In genomic region chr2:232363064-232363783, GRCh38 we compare ENCODE assay signal across 15 cellular contexts. TPM values are rescaled to one million over a fixed set of nuclear protein-coding genes. Genes with fewer than 3 reads are reported as not detected.
DNase-seq lines count a peak whose midpoint lies in the region; ATAC-seq and TF ChIP-seq lines count a peak whose summit lies in the region.
"Not testable (repeated sequence)": the region's sequence is repeated elsewhere in the genome, so short reads cannot be mapped to it uniquely, and the experiment has no call there.
"Had no signal": no experiment of that assay in that cellular context is flagged by ENCODE, and none has a peak within 500 bp of the region (broad histone marks: within the 10 kb centered on the region; RNA-seq: fewer than 3 reads in every experiment).

No MANE protein-coding gene starts in this region.

- H3K27ac Mint-ChIP-seq in CD4-positive, CD25-positive, alpha-beta regulatory T cell: peak overlapping the region; percentile 82 to 93 (median 85)
- H3K27ac Mint-ChIP-seq in activated CD4-positive, alpha-beta T cell treated with anti-CD3 and anti-CD28 coated beads, Interleukin-2, amount 10 ng/mL, durations not matched to agents 24 days and 14 days: peak overlapping the region; percentile 84
- H3K27ac Mint-ChIP-seq in activated naive CD4-positive, alpha-beta T cell treated with anti-CD3 and anti-CD28 coated beads, Interleukin-2, amount 50 U/mL, for 24 hours; endodermal cell: not testable (repeated sequence)
- peak overlapping the region; percentile 72 to 95 (median 92) for H3K27ac Mint-ChIP-seq in naive thymus-derived CD8-positive, alpha-beta T cell
- H3K27ac Mint-ChIP-seq in stimulated activated naive B cell treated with anti-CD40 and anti-IgM and Interleukin-4, amounts not matched to agents 10 μg/mL and 1 μg/mL and 100 μg/mL, for 72 hours: peak overlapping the region; percentile 69

- not testable (repeated sequence) for TF ChIP-seq CTCF in OCI-LY1 (IDR thresholded peaks at IDR 0.05; ENCODE audit: low read length)
- TF ChIP-seq CTCF in endodermal cell (conservative IDR thresholded peaks at IDR 0.05): peak; percentile 35

- H3K9me3 Mint-ChIP-seq in CD4-positive, CD25-positive, alpha-beta regulatory T cell; activated CD4-positive, alpha-beta T cell treated with anti-CD3 and anti-CD28 coated beads, Interleukin-2, amount 10 ng/mL, durations not matched to agents 24 days and 14 days; activated naive CD4-positive, alpha-beta T cell treated with anti-CD3 and anti-CD28 coated beads, Interleukin-2, amount 50 U/mL, for 24 hours; endodermal cell; naive thymus-derived CD8-positive, alpha-beta T cell; stimulated activated naive B cell treated with anti-CD40 and anti-IgM and Interleukin-4, amounts not matched to agents 10 μg/mL and 1 μg/mL and 100 μg/mL, for 72 hours: not testable (repeated sequence)

- H3K36me3 Mint-ChIP-seq in CD4-positive, CD25-positive, alpha-beta regulatory T cell; activated CD4-positive, alpha-beta T cell treated with anti-CD3 and anti-CD28 coated beads, Interleukin-2, amount 10 ng/mL, durations not matched to agents 24 days and 14 days (ENCODE audit: low read depth); activated naive CD4-positive, alpha-beta T cell treated with anti-CD3 and anti-CD28 coated beads, Interleukin-2, amount 50 U/mL, for 24 hours; endodermal cell (ENCODE audit: low read depth); naive thymus-derived CD8-positive, alpha-beta T cell; stimulated activated naive B cell treated with anti-CD40 and anti-IgM and Interleukin-4, amounts not matched to agents 10 μg/mL and 1 μg/mL and 100 μg/mL, for 72 hours: not testable (repeated sequence)

- H3K9me2 ChIP-seq in OCI-LY1 (ENCODE audit: low read depth, low read length): not testable (repeated sequence)

- 83 to 92% methylated on average over 2 to 12 of the region's 12 CpGs for WGBS in endodermal cell (ENCODE audit: insufficient coverage in 1 of 2, insufficient read length in 1 of 2), 2 experiments

- H2AFZ ChIP-seq in OCI-LY1 (ENCODE audit: low read length): not testable (repeated sequence)

- H3K9me3 ChIP-seq in CD4-positive, CD25-positive, alpha-beta regulatory T cell (ENCODE audit: control insufficient read depth in 2 of 2, low read length in 2 of 2); OCI-LY1 (ENCODE audit: low read length); endodermal cell (ENCODE audit: control insufficient read depth, low read length): not testable (repeated sequence)

- not testable (repeated sequence) for H3K4me1 ChIP-seq in CD4-positive, CD25-positive, alpha-beta regulatory T cell (ENCODE audit: control insufficient read depth, insufficient read depth, low read length, poor library complexity, severe bottlenecking); OCI-LY1 (ENCODE audit: insufficient read depth, low read length, severe bottlenecking); endodermal cell (ENCODE audit: control insufficient read depth, insufficient read depth, low read length)

- not testable (repeated sequence) for H3F3A ChIP-seq in OCI-LY1 (ENCODE audit: insufficient read depth, low read length)

- not testable (repeated sequence) for H3K79me2 ChIP-seq in OCI-LY1 (ENCODE audit: insufficient read depth, low read length)

- H3K9ac ChIP-seq in OCI-LY1 (ENCODE audit: low read length); endodermal cell (ENCODE audit: extremely low read depth, low read length, poor library complexity, severe bottlenecking): not testable (repeated sequence)

- POLR2A ChIA-PET in naive thymus-derived CD8-positive, alpha-beta T cell (lab: Charles Lee): interaction anchor here (0.5 kb wide), 1 partner anchor 1025 kb away, joined by 4 read pairs; no protein-coding TSS in a partner anchor

- H3K4me3 Mint-ChIP-seq in CD4-positive, CD25-positive, alpha-beta regulatory T cell: peak overlapping the region; percentile 49 to 92 (median 90)
- H3K4me3 Mint-ChIP-seq in activated CD4-positive, alpha-beta T cell treated with anti-CD3 and anti-CD28 coated beads, Interleukin-2, amount 10 ng/mL, durations not matched to agents 24 days and 14 days: peak overlapping the region; percentile 88
- H3K4me3 Mint-ChIP-seq in activated naive CD4-positive, alpha-beta T cell treated with anti-CD3 and anti-CD28 coated beads, Interleukin-2, amount 50 U/mL, for 24 hours: peak overlapping the region; percentile 88
- H3K4me3 Mint-ChIP-seq in endodermal cell: not testable (repeated sequence)
- peak overlapping the region; percentile 83 to 96 (median 92) for H3K4me3 Mint-ChIP-seq in naive thymus-derived CD8-positive, alpha-beta T cell
- H3K4me3 Mint-ChIP-seq in stimulated activated naive B cell treated with anti-CD40 and anti-IgM and Interleukin-4, amounts not matched to agents 10 μg/mL and 1 μg/mL and 100 μg/mL, for 72 hours: peak overlapping the region; percentile 83 to 92

- ATAC-seq in CD4-positive, CD25-positive, alpha-beta regulatory T cell (ENCODE audit: low read depth in 2 of 2); naive thymus-derived CD8-positive, alpha-beta T cell: not testable (repeated sequence)
- ATAC-seq in GM21529 (IDR thresholded peaks at IDR 0.05; ENCODE audit: unreplicated experiment): peak; percentile 7
- peak in 1 of 2 donors; percentile 12 for ATAC-seq in stimulated activated naive B cell treated with anti-CD40 and anti-IgM and Interleukin-4, amounts not matched to agents 10 μg/mL and 1 μg/mL and 100 μg/mL, for 72 hours (replicated peaks)

- not testable (repeated sequence) for H3K27me3 Mint-ChIP-seq in CD4-positive, CD25-positive, alpha-beta regulatory T cell; activated CD4-positive, alpha-beta T cell treated with anti-CD3 and anti-CD28 coated beads, Interleukin-2, amount 10 ng/mL, durations not matched to agents 24 days and 14 days; activated naive CD4-positive, alpha-beta T cell treated with anti-CD3 and anti-CD28 coated beads, Interleukin-2, amount 50 U/mL, for 24 hours; endodermal cell (ENCODE audit: insufficient read depth); naive thymus-derived CD8-positive, alpha-beta T cell; stimulated activated naive B cell treated with anti-CD40 and anti-IgM and Interleukin-4, amounts not matched to agents 10 μg/mL and 1 μg/mL and 100 μg/mL, for 72 hours

- H3K27ac ChIP-seq in CD4-positive, CD25-positive, alpha-beta regulatory T cell (ENCODE audit: insufficient read depth, low read length, poor library complexity, severe bottlenecking); OCI-LY1 (ENCODE audit: low read depth, low read length, poor library complexity, severe bottlenecking); endodermal cell (ENCODE audit: low read depth, low read length): not testable (repeated sequence)

- intact Hi-C loops in activated CD4-positive, alpha-beta T cell treated with anti-CD3 and anti-CD28 coated beads, Interleukin-2, amount 10 ng/mL, durations not matched to agents 24 days and 14 days (cut with micrococcal nuclease): not testable (repeated sequence)

- H3K36me3 ChIP-seq in CD4-positive, CD25-positive, alpha-beta regulatory T cell (ENCODE audit: control insufficient read depth, insufficient read depth, low read length); OCI-LY1 (ENCODE audit: insufficient read depth, low read length); endodermal cell (ENCODE audit: control insufficient read depth, insufficient read depth, low read length): not testable (repeated sequence)

- H3K4me1 Mint-ChIP-seq in CD4-positive, CD25-positive, alpha-beta regulatory T cell: peaks cover 0 to 29% (median 7%) of the 10 kb centered on the region in 4 donors
- peaks cover 18% of the 10 kb centered on the region for H3K4me1 Mint-ChIP-seq in activated CD4-positive, alpha-beta T cell treated with anti-CD3 and anti-CD28 coated beads, Interleukin-2, amount 10 ng/mL, durations not matched to agents 24 days and 14 days
- peaks cover 30% of the 10 kb centered on the region for H3K4me1 Mint-ChIP-seq in activated naive CD4-positive, alpha-beta T cell treated with anti-CD3 and anti-CD28 coated beads, Interleukin-2, amount 50 U/mL, for 24 hours
- H3K4me1 Mint-ChIP-seq in endodermal cell: not testable (repeated sequence)
- H3K4me1 Mint-ChIP-seq in naive thymus-derived CD8-positive, alpha-beta T cell: peaks cover 13 to 42% (median 33%) of the 10 kb centered on the region in 4 donors
- H3K4me1 Mint-ChIP-seq in stimulated activated naive B cell treated with anti-CD40 and anti-IgM and Interleukin-4, amounts not matched to agents 10 μg/mL and 1 μg/mL and 100 μg/mL, for 72 hours: peaks cover 14 to 21% of the 10 kb centered on the region in 2 donors

- H4K20me1 ChIP-seq in OCI-LY1 (ENCODE audit: insufficient read depth, low read length): not testable (repeated sequence)

- peak overlapping the region; percentile 76 for H3K4me3 ChIP-seq in CD4-positive, CD25-positive, alpha-beta regulatory T cell (ENCODE audit: low read depth, low read length)
- peak overlapping the region; percentile 38 for H3K4me3 ChIP-seq in OCI-LY1 (ENCODE audit: low read depth, low read length, poor library complexity, severe bottlenecking)
- not testable (repeated sequence) for H3K4me3 ChIP-seq in endodermal cell (ENCODE audit: low read length)

- not testable (repeated sequence) for H3K27me3 ChIP-seq in CD4-positive, CD25-positive, alpha-beta regulatory T cell (ENCODE audit: control insufficient read depth, insufficient read depth, low read length); OCI-LY1 (ENCODE audit: insufficient read depth, low read length); endodermal cell (ENCODE audit: control insufficient read depth, insufficient read depth, low read length, poor library complexity, severe bottlenecking)

- not testable (repeated sequence) for DNase-seq in CD4-positive, CD25-positive, alpha-beta regulatory T cell; activated CD4-positive, alpha-beta T cell treated with anti-CD3 and anti-CD28 coated beads, Interleukin-2, amount 10 ng/mL, durations not matched to agents 24 days and 14 days; endodermal cell; stimulated activated naive B cell treated with anti-CD40 and anti-IgM and Interleukin-4, amounts not matched to agents 10 μg/mL and 1 μg/mL and 100 μg/mL, for 72 hours
- peak in 1 of 10 donors; percentile 32 for DNase-seq in naive thymus-derived CD8-positive, alpha-beta T cell

- peak overlapping the region; percentile 55; the same call in 1 of the 2 replicates for H3K4me2 ChIP-seq in OCI-LY1 (ENCODE audit: low read length)

RNA-seq across cellular contexts. Expression of gene ALPP, which starts 15.3 kb away (rescaled TPM):
- total RNA-seq in CD4-positive, CD25-positive, alpha-beta regulatory T cell: not detected
- polyA plus RNA-seq in CD4-positive, CD25-positive, alpha-beta regulatory T cell: not detected
- not detected in 2 replicates for total RNA-seq in activated CD4-positive, alpha-beta T cell treated with anti-CD3 and anti-CD28 coated beads, Interleukin-2, amount 10 ng/mL, durations not matched to agents 24 days and 14 days
- total RNA-seq in endodermal cell: not detected
- not detected for polyA plus RNA-seq in endodermal cell (2013, experiment 1 of 2)
- not detected for polyA plus RNA-seq in endodermal cell (2013, experiment 2 of 2)
- not detected for total RNA-seq in naive thymus-derived CD8-positive, alpha-beta T cell
- not detected for polyA plus RNA-seq in naive thymus-derived CD8-positive, alpha-beta T cell
- total RNA-seq: breast epithelium, heart left ventricle, mucosa of gallbladder, omental fat pad, right cardiac atrium, thyroid gland had no signal
- polyA plus RNA-seq: adipose tissue, heart left ventricle, right cardiac atrium had no signal

RNA-seq across cellular contexts. Expression of gene ALPG, which starts 43.4 kb away (rescaled TPM):
- total RNA-seq in CD4-positive, CD25-positive, alpha-beta regulatory T cell: not detected
- polyA plus RNA-seq in CD4-positive, CD25-positive, alpha-beta regulatory T cell: not detected
- total RNA-seq in activated CD4-positive, alpha-beta T cell treated with anti-CD3 and anti-CD28 coated beads, Interleukin-2, amount 10 ng/mL, durations not matched to agents 24 days and 14 days: not detected in 2 replicates
- not detected for total RNA-seq in endodermal cell
- polyA plus RNA-seq in endodermal cell (2013, experiment 1 of 2): 0.11 TPM
- not detected for polyA plus RNA-seq in endodermal cell (2013, experiment 2 of 2)
- total RNA-seq in naive thymus-derived CD8-positive, alpha-beta T cell: not detected
- not detected for polyA plus RNA-seq in naive thymus-derived CD8-positive, alpha-beta T cell
- total RNA-seq: breast epithelium, heart left ventricle, mucosa of gallbladder, omental fat pad, right cardiac atrium, thyroid gland had no signal
- polyA plus RNA-seq: adipose tissue, heart left ventricle, right cardiac atrium had no signal
